Comparison of ENCODE assay signal across 18 cellular contexts in genomic region chr20:1165941-1166340, GRCh38. TPM values are rescaled to one million over a fixed set of nuclear protein-coding genes. Genes with fewer than 3 reads are reported as not detected.
A peak's percentile ranks its signal among the peaks of the same experiment; 100 is the strongest.
DNase-seq lines count a peak whose midpoint lies in the region; ATAC-seq and TF ChIP-seq lines count a peak whose summit lies in the region.
"Had no signal": no experiment of that assay in that cellular context is flagged by ENCODE, and none has a peak within 500 bp of the region (broad histone marks: within the 10 kb centered on the region; RNA-seq: fewer than 3 reads in every experiment).

No MANE protein-coding gene starts in this region.

- no peaks in the 10 kb centered on the region for H3K27me3 ChIP-seq in gastroesophageal sphincter
- H3K27me3 ChIP-seq: BE2C had no signal

- no peak overlapping the region for H3K4me3 ChIP-seq in coronary artery
- no peak overlapping the region for H3K4me3 ChIP-seq in gastroesophageal sphincter
- H3K4me3 ChIP-seq: PC-9 had no signal

- peaks cover 3 to 99% of the 10 kb centered on the region in 2 donors for H3K36me3 ChIP-seq in gastroesophageal sphincter
- H3K36me3 ChIP-seq: BE2C had no signal

- TF ChIP-seq POLR2A in gastroesophageal sphincter (IDR thresholded peaks at IDR 0.05), result no peak

- no peaks in the 10 kb centered on the region for H3K9me3 ChIP-seq in gastroesophageal sphincter
- H3K9me3 ChIP-seq: BE2C had no signal

- TF ChIP-seq CTCF in coronary artery (IDR thresholded peaks at IDR 0.05), result no peak
- no peak for TF ChIP-seq CTCF in gastroesophageal sphincter (IDR thresholded peaks at IDR 0.05)

- no peak for TF ChIP-seq EP300 in gastroesophageal sphincter (IDR thresholded peaks at IDR 0.05)

- DNase-seq in activated effector memory CD4-positive, alpha-beta T cell treated with anti-CD3 and anti-CD28 coated beads, Interleukin-2, amount 50 U/mL, for 16 hours, result peak; percentile 33
- no peak for DNase-seq in activated effector memory CD4-positive, alpha-beta T cell treated with Interleukin-2 at 50 U/mL for 16 hours
- DNase-seq in MV-4-11 (lab: John Stamatoyannopoulos, UW) (peak; percentile 17), coronary artery (ENCODE audit: low spot score) (peak; percentile 9)
- DNase-seq in stimulated activated CD8-positive, alpha-beta memory T cell treated with anti-CD3 and anti-CD28 coated beads, Interleukin-4, amount 100 ng/mL, for 48 hours, result no peak
- DNase-seq: BE2C, Calu3, DMS79 treated with DMSO at 0.1 percent for 48 hours, NCI-H2029, NCI-H446 treated with DMSO at 0.1 percent for 48 hours, NCI-H526, PC-9 had no signal

- H3K27ac ChIP-seq in coronary artery (no peak overlapping the region), gastroesophageal sphincter (no peak overlapping the region)
- H3K27ac ChIP-seq: PC-9 had no signal

- no peak for ATAC-seq in gastroesophageal sphincter
- no peak for ATAC-seq in GM21576 (IDR thresholded peaks at IDR 0.05; ENCODE audit: unreplicated experiment)
- ATAC-seq: Right ventricle myocardium inferior had no signal

- WGBS in gastroesophageal sphincter (ENCODE audit: low coverage in 1 of 2), 2 donors, result 89% methylated on average over 4 of the region's 9 CpGs; no CpG with 5 or more reads in 1 of the 2 donors

- no peaks in the 10 kb centered on the region for H3K4me1 ChIP-seq in gastroesophageal sphincter
- H3K4me1 ChIP-seq: BE2C had no signal

RNA-seq across cellular contexts. Expression of gene TMEM74B, which starts 18.8 kb away (rescaled TPM):
- 1 to 10 TPM in 2 of 4 donors, not detected in 2; 1.5 to 1.8 TPM for total RNA-seq in gastroesophageal sphincter
- total RNA-seq: A673, RPMI7951 had no signal

RNA-seq across cellular contexts. Expression of gene C20orf202, which starts 37.3 kb away (rescaled TPM):
- total RNA-seq in gastroesophageal sphincter, result 1 to 10 TPM in 1 of 4 donors, under 1 TPM in 2, not detected in 1; 0.27 to 1.3 (median 0.62) TPM
- total RNA-seq: A673, Calu3, PC-9, RPMI7951, SK-MEL-5 had no signal

RNA-seq across cellular contexts. Expression of gene PSMF1, which starts 47.5 kb away (rescaled TPM):
- total RNA-seq in gastroesophageal sphincter, result 100 to 1,000 TPM in 3 of 4 donors, 10 to 100 TPM in 1; 99.6 to 118 (median 116) TPM

RNA-seq across cellular contexts. Expression of gene RAD21L1, which starts 59.9 kb away (rescaled TPM):
- not detected for total RNA-seq in gastroesophageal sphincter
- total RNA-seq: A673, Calu3, PC-9, Right ventricle myocardium inferior had no signal

Comparison
In these comparisons a context has a peak if more than half of its experiments do, and no peak if none do; other contexts are left out.
1. DNase-seq: peak in activated effector memory CD4-positive, alpha-beta T cell treated with anti-CD3 and anti-CD28 coated beads, Interleukin-2, amount 50 U/mL, for 16 hours (single experiment), MV-4-11 (single experiment) and coronary artery (single experiment); none in activated effector memory CD4-positive, alpha-beta T cell treated with Interleukin-2 at 50 U/mL for 16 hours (single experiment) and stimulated activated CD8-positive, alpha-beta memory T cell treated with anti-CD3 and anti-CD28 coated beads, Interleukin-4, amount 100 ng/mL, for 48 hours (single experiment).